ENCODE assay signal across 10 cellular contexts in genomic region chr7:2635810-2636701, GRCh38. TPM values are rescaled to one million over a fixed set of nuclear protein-coding genes. Genes with fewer than 3 reads are reported as not detected.
DNase-seq lines count a peak whose midpoint lies in the region; ATAC-seq and TF ChIP-seq lines count a peak whose summit lies in the region.
"Had no signal": no experiment of that assay in that cellular context is flagged by ENCODE, and none has a peak within 500 bp of the region (broad histone marks: within the 10 kb centered on the region; RNA-seq: fewer than 3 reads in every experiment).

No MANE protein-coding gene starts in this region.

- TF ChIP-seq CTCF in mesothelial cell of epicardium (IDR thresholded peaks at IDR 0.05; ENCODE audit: unreplicated experiment) (no peak), upper lobe of right lung (IDR thresholded peaks at IDR 0.05) (no peak)

- DNase-seq in activated naive CD8-positive, alpha-beta T cell treated with anti-CD3 and anti-CD28 coated beads, Interleukin-2, amount 50 U/mL, for 24 hours = no peak
- DNase-seq in mesothelial cell of epicardium (ENCODE audit: low spot score in 2 of 2, unreplicated experiment in 2 of 2) (no peak), upper lobe of right lung (peak; percentile 81)
- DNase-seq: activated CD4-positive, alpha-beta memory T cell treated with anti-CD3 and anti-CD28 coated beads for 36 hours had no signal

- no peak overlapping the region for H3K4me3 ChIP-seq in upper lobe of right lung

- no peaks in the 10 kb centered on the region for H3K27me3 Mint-ChIP-seq in activated naive CD8-positive, alpha-beta T cell
- H3K27me3 Mint-ChIP-seq in activated naive CD8-positive, alpha-beta T cell treated with anti-CD3 and anti-CD28 coated beads, Interleukin-2, amount 50 U/mL, for 24 hours = no peaks in the 10 kb centered on the region
- no peaks in the 10 kb centered on the region for H3K27me3 Mint-ChIP-seq in dendritic cell treated with granulocyte-macrophage colony-stimulating factor and Interleukin-4, amounts not matched to agents 40 ng/mL and 50 ng/mL, for 4 days
- no peaks in the 10 kb centered on the region for H3K27me3 Mint-ChIP-seq in mesothelial cell of epicardium (ENCODE audit: low read depth)
- H3K27me3 Mint-ChIP-seq: activated CD4-positive, alpha-beta memory T cell treated with anti-CD3 and anti-CD28 coated beads for 36 hours had no signal

- ATAC-seq in activated naive CD8-positive, alpha-beta T cell treated with anti-CD3 and anti-CD28 coated beads, Interleukin-2, amount 50 U/mL, for 24 hours = no peak
- ATAC-seq in upper lobe of right lung (no peak), GM19023 (IDR thresholded peaks at IDR 0.05; ENCODE audit: unreplicated experiment) (no peak), HG03460 (IDR thresholded peaks at IDR 0.05; ENCODE audit: unreplicated experiment) (no peak), HG02970 (IDR thresholded peaks at IDR 0.05; ENCODE audit: low FRiP score, unreplicated experiment) (no peak)

- H3K4me3 Mint-ChIP-seq in activated naive CD8-positive, alpha-beta T cell = no peak overlapping the region
- H3K4me3 Mint-ChIP-seq in activated naive CD8-positive, alpha-beta T cell treated with anti-CD3 and anti-CD28 coated beads, Interleukin-2, amount 50 U/mL, for 24 hours = no peak overlapping the region
- peak overlapping the region; percentile 77 for H3K4me3 Mint-ChIP-seq in dendritic cell treated with granulocyte-macrophage colony-stimulating factor and Interleukin-4, amounts not matched to agents 40 ng/mL and 50 ng/mL, for 4 days
- peak overlapping the region; percentile 43 for H3K4me3 Mint-ChIP-seq in mesothelial cell of epicardium
- H3K4me3 Mint-ChIP-seq: activated CD4-positive, alpha-beta memory T cell treated with anti-CD3 and anti-CD28 coated beads for 36 hours had no signal

- no peaks in the 10 kb centered on the region for H3K9me3 Mint-ChIP-seq in activated naive CD8-positive, alpha-beta T cell (ENCODE audit: low read depth)
- no peaks in the 10 kb centered on the region for H3K9me3 Mint-ChIP-seq in activated naive CD8-positive, alpha-beta T cell treated with anti-CD3 and anti-CD28 coated beads, Interleukin-2, amount 50 U/mL, for 24 hours
- no peaks in the 10 kb centered on the region for H3K9me3 Mint-ChIP-seq in dendritic cell treated with granulocyte-macrophage colony-stimulating factor and Interleukin-4, amounts not matched to agents 40 ng/mL and 50 ng/mL, for 4 days
- H3K9me3 Mint-ChIP-seq in mesothelial cell of epicardium = no peaks in the 10 kb centered on the region
- H3K9me3 Mint-ChIP-seq: activated CD4-positive, alpha-beta memory T cell treated with anti-CD3 and anti-CD28 coated beads for 36 hours had no signal

- peak overlapping the region; percentile 18 for H3K27ac ChIP-seq in upper lobe of right lung

- H3K4me1 Mint-ChIP-seq in activated naive CD8-positive, alpha-beta T cell (ENCODE audit: low read depth) = peaks cover 14% of the 10 kb centered on the region
- H3K4me1 Mint-ChIP-seq in activated naive CD8-positive, alpha-beta T cell treated with anti-CD3 and anti-CD28 coated beads, Interleukin-2, amount 50 U/mL, for 24 hours = peaks cover 19% of the 10 kb centered on the region
- H3K4me1 Mint-ChIP-seq in dendritic cell treated with granulocyte-macrophage colony-stimulating factor and Interleukin-4, amounts not matched to agents 40 ng/mL and 50 ng/mL, for 4 days (ENCODE audit: low read depth) = peaks cover 82% of the 10 kb centered on the region
- H3K4me1 Mint-ChIP-seq in mesothelial cell of epicardium = peaks cover 50% of the 10 kb centered on the region

- H3K9me3 ChIP-seq in upper lobe of right lung = no peaks in the 10 kb centered on the region

- H3K36me3 Mint-ChIP-seq in activated naive CD8-positive, alpha-beta T cell = no peaks in the 10 kb centered on the region
- no peaks in the 10 kb centered on the region for H3K36me3 Mint-ChIP-seq in activated naive CD8-positive, alpha-beta T cell treated with anti-CD3 and anti-CD28 coated beads, Interleukin-2, amount 50 U/mL, for 24 hours (ENCODE audit: low read depth)
- peaks cover 90% of the 10 kb centered on the region for H3K36me3 Mint-ChIP-seq in dendritic cell treated with granulocyte-macrophage colony-stimulating factor and Interleukin-4, amounts not matched to agents 40 ng/mL and 50 ng/mL, for 4 days (ENCODE audit: low read depth)
- no peaks in the 10 kb centered on the region for H3K36me3 Mint-ChIP-seq in mesothelial cell of epicardium
- H3K36me3 Mint-ChIP-seq: activated CD4-positive, alpha-beta memory T cell treated with anti-CD3 and anti-CD28 coated beads for 36 hours had no signal

- H3K36me3 ChIP-seq in upper lobe of right lung = no peaks in the 10 kb centered on the region

- intact Hi-C loops in dendritic cell treated with granulocyte-macrophage colony-stimulating factor and Interleukin-4, amounts not matched to agents 40 ng/mL and 50 ng/mL, for 4 days (cut with micrococcal nuclease) = loop anchor here (10.0 kb wide), 1 partner anchor 111 kb away; no protein-coding TSS in a partner anchor
- intact Hi-C loops in upper lobe of right lung (cut with DNase I) = no loop called here

- peaks cover 64% of the 10 kb centered on the region for H3K4me1 ChIP-seq in upper lobe of right lung

- H3K27ac Mint-ChIP-seq in activated naive CD8-positive, alpha-beta T cell = peak overlapping the region; percentile 10
- H3K27ac Mint-ChIP-seq in activated naive CD8-positive, alpha-beta T cell treated with anti-CD3 and anti-CD28 coated beads, Interleukin-2, amount 50 U/mL, for 24 hours = no peak overlapping the region
- peak overlapping the region; percentile 100 for H3K27ac Mint-ChIP-seq in dendritic cell treated with granulocyte-macrophage colony-stimulating factor and Interleukin-4, amounts not matched to agents 40 ng/mL and 50 ng/mL, for 4 days
- H3K27ac Mint-ChIP-seq in mesothelial cell of epicardium = peak overlapping the region; percentile 62
- H3K27ac Mint-ChIP-seq: activated CD4-positive, alpha-beta memory T cell treated with anti-CD3 and anti-CD28 coated beads for 36 hours had no signal

- H3K27me3 ChIP-seq in upper lobe of right lung = no peaks in the 10 kb centered on the region

RNA-seq across cellular contexts. Expression of gene TTYH3, which starts 4.3 kb away (rescaled TPM):
- total RNA-seq in mesothelial cell of epicardium = 282 to 296 TPM (median 282 TPM) in 3 replicates
- 48.8 TPM for total RNA-seq in upper lobe of right lung

RNA-seq across cellular contexts. Expression of gene AMZ1, which starts 51.9 kb away (rescaled TPM):
- total RNA-seq in mesothelial cell of epicardium (0.05 to 0.49 TPM (median 0.13 TPM) in 3 replicates), upper lobe of right lung (0.29 TPM)
- total RNA-seq: pulmonary artery endothelial cell had no signal

Comparison
In these comparisons a context has a peak if more than half of its experiments do, and no peak if none do; other contexts are left out.
1. H3K4me3 Mint-ChIP-seq: peak in dendritic cell treated with granulocyte-macrophage colony-stimulating factor and Interleukin-4, amounts not matched to agents 40 ng/mL and 50 ng/mL, for 4 days (single experiment) and mesothelial cell of epicardium (single experiment); none in activated naive CD8-positive, alpha-beta T cell (single experiment) and activated naive CD8-positive, alpha-beta T cell treated with anti-CD3 and anti-CD28 coated beads, Interleukin-2, amount 50 U/mL, for 24 hours (single experiment).